In genomic region chr10:72087392-72087968, GRCh38 we compare ENCODE assay signal across 8 cellular contexts. TPM values are rescaled to one million over a fixed set of nuclear protein-coding genes. Genes with fewer than 3 reads are reported as not detected.
A peak's percentile ranks its signal among the peaks of the same experiment; 100 is the strongest.
DNase-seq lines count a peak whose midpoint lies in the region; ATAC-seq and TF ChIP-seq lines count a peak whose summit lies in the region.

No MANE protein-coding gene starts in this region.

- peak overlapping the region; percentile 55 for H3K4me3 ChIP-seq in CD4-positive, CD25-positive, alpha-beta regulatory T cell (ENCODE audit: low read depth, low read length)

- H3K4me1 ChIP-seq in CD4-positive, CD25-positive, alpha-beta regulatory T cell (ENCODE audit: control insufficient read depth, insufficient read depth, low read length, poor library complexity, severe bottlenecking): peaks cover 62% of the 10 kb centered on the region

- H3K27me3 ChIP-seq in CD4-positive, CD25-positive, alpha-beta regulatory T cell (ENCODE audit: control insufficient read depth, insufficient read depth, low read length): no peaks in the 10 kb centered on the region

- peaks cover 0 to 5% (median 0%) of the 10 kb centered on the region in 7 donors for H3K9me3 Mint-ChIP-seq in CD4-positive, CD25-positive, alpha-beta regulatory T cell
- H3K9me3 Mint-ChIP-seq in WTC11: no peaks in the 10 kb centered on the region
- no peaks in the 10 kb centered on the region for H3K9me3 Mint-ChIP-seq in effector memory CD8-positive, alpha-beta T cell
- no peaks in the 10 kb centered on the region for H3K9me3 Mint-ChIP-seq in nephron

- peak overlapping the region; percentile 98 for H3K27ac ChIP-seq in CD4-positive, CD25-positive, alpha-beta regulatory T cell (ENCODE audit: insufficient read depth, low read length, poor library complexity, severe bottlenecking)

- H3K27me3 Mint-ChIP-seq in CD4-positive, CD25-positive, alpha-beta regulatory T cell: peaks cover 8% of the 10 kb centered on the region
- peaks cover 55% of the 10 kb centered on the region for H3K27me3 Mint-ChIP-seq in WTC11 (ENCODE audit: low read depth)
- H3K27me3 Mint-ChIP-seq in effector memory CD8-positive, alpha-beta T cell: no peaks in the 10 kb centered on the region
- H3K27me3 Mint-ChIP-seq in nephron (ENCODE audit: low read depth): peaks cover 63% of the 10 kb centered on the region

- H3K36me3 ChIP-seq in CD4-positive, CD25-positive, alpha-beta regulatory T cell (ENCODE audit: control insufficient read depth, insufficient read depth, low read length): peaks cover 35% of the 10 kb centered on the region

- no peaks in the 10 kb centered on the region for H3K9me3 ChIP-seq in CD4-positive, CD25-positive, alpha-beta regulatory T cell (ENCODE audit: control insufficient read depth in 2 of 2, low read length in 2 of 2)

- DNase-seq in CD4-positive, CD25-positive, alpha-beta regulatory T cell: peak; percentile 29 to 71 (median 57)
- DNase-seq in WTC11 (ENCODE audit: low spot score): peak; percentile 31
- DNase-seq in effector memory CD8-positive, alpha-beta T cell: peak; percentile 42 to 50 (median 45)
- DNase-seq in HEK293T (ENCODE audit: extremely low spot score): no peak
- no peak for DNase-seq in pons (ENCODE audit: low spot score)
- no peak for DNase-seq in NCI-H1105 treated with DMSO at 0.1 percent for 48 hours (lab: John Stamatoyannopoulos, UW)

- H3K36me3 Mint-ChIP-seq in CD4-positive, CD25-positive, alpha-beta regulatory T cell: peaks cover 29% of the 10 kb centered on the region
- H3K36me3 Mint-ChIP-seq in WTC11 (no peaks in the 10 kb centered on the region), nephron (ENCODE audit: low read depth) (peaks cover 4% of the 10 kb centered on the region)
- peaks cover 65% of the 10 kb centered on the region for H3K36me3 Mint-ChIP-seq in effector memory CD8-positive, alpha-beta T cell (ENCODE audit: insufficient read depth)

- CTCF ChIA-PET in WTC11 (lab: Charles Lee): interaction anchor here (0.5 to 3.8 kb wide), 10 partner anchors 8 to 232 kb away, joined by 3 to 32 read pairs (median 4); no protein-coding TSS in a partner anchor
- CTCF ChIA-PET in HEK293T (lab: Yijun Ruan, JAX): no interaction called here

- peak; percentile 38 to 44 for ATAC-seq in CD4-positive, CD25-positive, alpha-beta regulatory T cell (ENCODE audit: low read depth in 2 of 2)
- ATAC-seq in WTC11 (peak; percentile 20), GM19035 (IDR thresholded peaks at IDR 0.05; ENCODE audit: unreplicated experiment) (no peak)
- peak; percentile 21 for ATAC-seq in effector memory CD8-positive, alpha-beta T cell (replicated peaks)

- POLR2A ChIA-PET in WTC11 (lab: Charles Lee): interaction anchor here (0.6 to 1.7 kb wide), 5 partner anchors 128 to 572 kb away, joined by 3 to 8 read pairs (median 6); partner anchors contain the start of genes ANAPC16, ASCC1 and DDIT4
- POLR2A ChIA-PET in HEK293T (lab: Yijun Ruan, JAX): no interaction called here

- TF ChIP-seq CTCF in WTC11 (IDR thresholded peaks at IDR 0.05): no peak
- TF ChIP-seq CTCF in nephron (IDR thresholded peaks at IDR 0.05; ENCODE audit: unreplicated experiment in 3 of 3): no peak

- peak overlapping the region in 2 of 3 donors; percentile 90 to 95 for H3K27ac Mint-ChIP-seq in CD4-positive, CD25-positive, alpha-beta regulatory T cell
- H3K27ac Mint-ChIP-seq in WTC11 (no peak overlapping the region), nephron (peak overlapping the region in 1 of 3 experiments; percentile 65)
- peak overlapping the region; percentile 99 for H3K27ac Mint-ChIP-seq in effector memory CD8-positive, alpha-beta T cell

- peak overlapping the region; percentile 87 to 99 (median 94) for H3K4me3 Mint-ChIP-seq in CD4-positive, CD25-positive, alpha-beta regulatory T cell
- H3K4me3 Mint-ChIP-seq in WTC11 (peak overlapping the region; percentile 72), nephron (peak overlapping the region; percentile 62 to 77 (median 71))
- H3K4me3 Mint-ChIP-seq in effector memory CD8-positive, alpha-beta T cell: peak overlapping the region; percentile 94 to 97

- H3K4me1 Mint-ChIP-seq in CD4-positive, CD25-positive, alpha-beta regulatory T cell: peaks cover 11 to 72% (median 48%) of the 10 kb centered on the region in 4 donors
- peaks cover 24% of the 10 kb centered on the region for H3K4me1 Mint-ChIP-seq in WTC11
- H3K4me1 Mint-ChIP-seq in effector memory CD8-positive, alpha-beta T cell (ENCODE audit: low read depth in 2 of 2): peaks cover 51 to 54% of the 10 kb centered on the region in 2 donors
- H3K4me1 Mint-ChIP-seq in nephron: peaks cover 33% of the 10 kb centered on the region

TF ChIP-seq in WTC11, 78 proteins besides CTCF, POLR2A, EP300 and RAD21:
- no peak for TF ChIP-seq TCF7 (CRISPR knock-in tag; IDR thresholded peaks at IDR 0.05; ENCODE audit: low read depth)
- no peak for TF ChIP-seq NR2C2 (CRISPR knock-in tag; IDR thresholded peaks at IDR 0.05)
- TF ChIP-seq OVOL2 (CRISPR knock-in tag; IDR thresholded peaks at IDR 0.05; ENCODE audit: borderline replicate concordance): no peak
- TF ChIP-seq ZNF671 (CRISPR knock-in tag; IDR thresholded peaks at IDR 0.05): no peak
- TF ChIP-seq E2F4 (CRISPR knock-in tag; IDR thresholded peaks at IDR 0.05; ENCODE audit: borderline replicate concordance, low read depth): 0 out of 2 replicates have a peak, but pooled peaks have one; percentile 13
- no peak for TF ChIP-seq NFATC4 (CRISPR knock-in tag; IDR thresholded peaks at IDR 0.05)
- TF ChIP-seq USF1 (CRISPR knock-in tag; IDR thresholded peaks at IDR 0.05): 0 out of 2 replicates have a peak, but pooled peaks have one; percentile 24
- TF ChIP-seq ZNF219 (CRISPR knock-in tag; IDR thresholded peaks at IDR 0.05; ENCODE audit: borderline replicate concordance): peak; percentile 63; the same call in 1 of the 2 replicates
- TF ChIP-seq SMAD4 (CRISPR knock-in tag; IDR thresholded peaks at IDR 0.05): no peak

TF ChIP-seq in HEK293T, 16 proteins besides CTCF, POLR2A, EP300 and RAD21:
- no peak for TF ChIP-seq ZNF384 (IDR thresholded peaks at IDR 0.05)
- no peak for TF ChIP-seq CTBP1 (IDR thresholded peaks at IDR 0.05; ENCODE audit: borderline replicate concordance)
- no peak for TF ChIP-seq PKNOX1 (IDR thresholded peaks at IDR 0.05)
- no peak for TF ChIP-seq LEF1 (IDR thresholded peaks at IDR 0.05; ENCODE audit: borderline replicate concordance)
- no peak for TF ChIP-seq SP1 (IDR thresholded peaks at IDR 0.05)
- TF ChIP-seq ARNT (IDR thresholded peaks at IDR 0.05): no peak
- no peak for TF ChIP-seq BHLHE40 (IDR thresholded peaks at IDR 0.05; ENCODE audit: borderline replicate concordance)
- no peak for TF ChIP-seq NFRKB (IDR thresholded peaks at IDR 0.05)
- no peak for TF ChIP-seq L3MBTL2 (conservative IDR thresholded peaks at IDR 0.05)
- TF ChIP-seq SUZ12 (IDR thresholded peaks at IDR 0.05): no peak
- no peak for TF ChIP-seq HDGF (IDR thresholded peaks at IDR 0.05; ENCODE audit: borderline replicate concordance)
- no peak for TF ChIP-seq FOXA1 (IDR thresholded peaks at IDR 0.05)
- no peak for TF ChIP-seq FOXM1 (IDR thresholded peaks at IDR 0.05; ENCODE audit: borderline replicate concordance)
- no peak for TF ChIP-seq FOXK2 (IDR thresholded peaks at IDR 0.05)
- TF ChIP-seq ELF4 (IDR thresholded peaks at IDR 0.05): no peak
TF ChIP-seq in HEK293T: peak in this region for 0.

RNA-seq across cellular contexts. Expression of gene SPOCK2, which starts 0.9 kb away (rescaled TPM):
- total RNA-seq in CD4-positive, CD25-positive, alpha-beta regulatory T cell: 683 TPM
- polyA plus RNA-seq in CD4-positive, CD25-positive, alpha-beta regulatory T cell: 100 to 1,000 TPM; 221 to 321 (median 270) TPM
- 4.0 to 4.7 TPM (median 4.1 TPM) in 3 replicates for total RNA-seq in WTC11 (2021)

Comparison
In these comparisons a context has a peak if more than half of its experiments do, and no peak if none do; other contexts are left out.
1. DNase-seq: peak in CD4-positive, CD25-positive, alpha-beta regulatory T cell (3 of 3), WTC11 (single experiment) and effector memory CD8-positive, alpha-beta T cell (3 of 3); none in HEK293T (single experiment), pons (single experiment) and NCI-H1105 treated with DMSO at 0.1 percent for 48 hours (single experiment).
2. RNA of gene SPOCK2, which starts 0.9 kb away (total RNA-seq): 683 TPM in CD4-positive, CD25-positive, alpha-beta regulatory T cell (single experiment); 4.0 to 4.7 TPM in WTC11; every median in the first group is over 100 times any median in the second.
3. Peak in every context shown above with its lines, with median percentiles within 50 percentile points of each other: H3K4me3 Mint-ChIP-seq.